Comparison of ENCODE assay signal across 8 cellular contexts in genomic region chr10:31134303-31134928, GRCh38.
DNase-seq lines count a peak whose midpoint lies in the region; ATAC-seq and TF ChIP-seq lines count a peak whose summit lies in the region.

No MANE protein-coding gene starts in this region.

- H3K4me1 ChIP-seq in SJSA1 (replicated peaks) = peaks cover 45% of the 10 kb centered on the region

- no peaks in the 10 kb centered on the region for H3K27me3 ChIP-seq in SJSA1 (replicated peaks)

- H3K4me3 ChIP-seq in AG04449 (ENCODE audit: low read depth, low read length) = peak overlapping the region; percentile 21; the same call in 1 of the 2 replicates
- peak overlapping the region; percentile 73 for H3K4me3 ChIP-seq in GM12865 (ENCODE audit: low read depth, low read length)
- H3K4me3 ChIP-seq in SJSA1 = peak overlapping the region; percentile 40
- H3K4me3 ChIP-seq in choroid plexus epithelial cell (ENCODE audit: low read depth, low read length) = peak overlapping the region; percentile 43

- peak overlapping the region; percentile 78 for H3K4me3 Mint-ChIP-seq in stimulated activated memory B cell treated with anti-CD40 and anti-IgM and Interleukin-4, amounts not matched to agents 10 μg/mL and 1 μg/mL and 100 μg/mL, for 72 hours

- ATAC-seq in HG03354 (IDR thresholded peaks at IDR 0.05; ENCODE audit: poor library complexity, severe bottlenecking, unreplicated experiment) = peak; percentile 49
- ATAC-seq in left lobe of liver = peak; percentile 21
- peak; percentile 65 for ATAC-seq in stimulated activated memory B cell treated with anti-CD40 and anti-IgM and Interleukin-4, amounts not matched to agents 10 μg/mL and 1 μg/mL and 100 μg/mL, for 72 hours
- ATAC-seq in HG03565 (IDR thresholded peaks at IDR 0.05; ENCODE audit: unreplicated experiment) = no peak

- DNase-seq in AG04449 (ENCODE audit: low read depth, low spot score) (no peak), GM12865 (ENCODE audit: low read depth) (peak; percentile 53), SJSA1 (ENCODE audit: low read depth in 1 of 2, low spot score in 2 of 2) (peak; percentile 81 to 92), choroid plexus epithelial cell (ENCODE audit: low read depth) (peak; percentile 86), left lobe of liver (ENCODE audit: low spot score) (no peak)

- CTCF ChIA-PET in AG04449 (lab: Yijun Ruan, JAX) = interaction anchor here (0.7 to 1.8 kb wide), 4 partner anchors 9 to 921 kb away, joined by 3 to 4 read pairs (median 3); no protein-coding TSS in a partner anchor

- no peaks in the 10 kb centered on the region for H3K36me3 ChIP-seq in SJSA1

- no peaks in the 10 kb centered on the region for H3K36me3 Mint-ChIP-seq in stimulated activated memory B cell treated with anti-CD40 and anti-IgM and Interleukin-4, amounts not matched to agents 10 μg/mL and 1 μg/mL and 100 μg/mL, for 72 hours

- TF ChIP-seq CTCF in AG04449 (IDR thresholded peaks at IDR 0.05; ENCODE audit: insufficient read depth, low read length, missing control alignments) = no peak
- TF ChIP-seq CTCF in GM12865 (IDR thresholded peaks at IDR 0.05; ENCODE audit: insufficient read depth, low read depth, low read length, missing control alignments) = no peak
- TF ChIP-seq CTCF in choroid plexus epithelial cell (conservative IDR thresholded peaks at IDR 0.05; ENCODE audit: low read depth, low read length) = no peak

- H3K27ac Mint-ChIP-seq in stimulated activated memory B cell treated with anti-CD40 and anti-IgM and Interleukin-4, amounts not matched to agents 10 μg/mL and 1 μg/mL and 100 μg/mL, for 72 hours = peak overlapping the region; percentile 86

- no peaks in the 10 kb centered on the region for H3K9me3 ChIP-seq in SJSA1 (replicated peaks)

- POLR2A ChIA-PET in AG04449 (lab: Yijun Ruan, JAX) = interaction anchor here (0.6 to 1.2 kb wide), 2 partner anchors 21 to 315 kb away, joined by 3 read pairs; no protein-coding TSS in a partner anchor

- H3K27me3 Mint-ChIP-seq in stimulated activated memory B cell treated with anti-CD40 and anti-IgM and Interleukin-4, amounts not matched to agents 10 μg/mL and 1 μg/mL and 100 μg/mL, for 72 hours = no peaks in the 10 kb centered on the region

- H3K27ac ChIP-seq in SJSA1 = peak overlapping the region; percentile 96

- H3K4me1 Mint-ChIP-seq in stimulated activated memory B cell treated with anti-CD40 and anti-IgM and Interleukin-4, amounts not matched to agents 10 μg/mL and 1 μg/mL and 100 μg/mL, for 72 hours = peaks cover 24% of the 10 kb centered on the region

- H3K9me3 Mint-ChIP-seq in stimulated activated memory B cell treated with anti-CD40 and anti-IgM and Interleukin-4, amounts not matched to agents 10 μg/mL and 1 μg/mL and 100 μg/mL, for 72 hours = no peaks in the 10 kb centered on the region

Comparison
In these comparisons a context has a peak if more than half of its experiments do, and no peak if none do; other contexts are left out.
1. DNase-seq: peak in GM12865 (single experiment), SJSA1 (2 of 2) and choroid plexus epithelial cell (single experiment); none in AG04449 (single experiment) and left lobe of liver (single experiment).
2. H3K4me3 ChIP-seq: peak in every context shown above with its lines; median percentile 73 in GM12865; 43 in choroid plexus epithelial cell; 40 in SJSA1; 21 in AG04449.